Comparison of ENCODE assay signal across 24 cellular contexts in the genomic region with DNA sequence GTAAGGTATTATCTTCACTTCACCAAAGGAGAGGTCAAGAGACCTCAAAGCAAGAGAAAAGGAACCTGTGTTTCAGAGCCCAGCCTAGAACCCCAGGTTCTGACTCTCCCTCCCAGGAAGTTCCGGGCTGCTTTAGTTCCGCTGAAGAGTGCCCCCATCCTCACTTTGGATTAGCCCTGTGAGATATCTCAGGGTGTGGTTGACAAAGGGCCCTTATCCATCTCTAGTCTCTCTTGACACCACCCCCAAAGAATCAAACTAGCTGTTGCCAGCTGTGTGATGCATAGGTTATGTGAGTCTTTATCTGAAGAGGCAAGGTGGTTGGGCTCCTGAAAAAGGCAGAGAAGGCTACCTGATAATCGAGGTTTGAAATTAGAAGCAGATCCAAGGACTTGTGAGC. TPM values are rescaled to one million over a fixed set of nuclear protein-coding genes. Genes with fewer than 3 reads are reported as not detected.
"Had no signal": no experiment of that assay in that cellular context is flagged by ENCODE, and none has a peak within 500 bp of the region (broad histone marks: within the 10 kb centered on the region; RNA-seq: fewer than 3 reads in every experiment).

No MANE protein-coding gene starts in this region.

- H3K9me3 ChIP-seq: colonic mucosa, esophagus muscularis mucosa, gastrocnemius medialis, left ventricle myocardium inferior, lower lobe of right lung, suprapubic skin, thyroid gland had no signal

- DNase-seq: gastrocnemius medialis; glutamatergic neuron; immature natural killer cell; kidney; left cardiac atrium; left ventricle myocardium inferior; lower lobe of right lung; midbrain; nephron progenitor cell; stimulated activated CD4-positive, alpha-beta T cell treated with anti-CD3 and anti-CD28 coated beads, Interleukin-2, amount 100 ng/mL, for 24 hours; stimulated activated CD4-positive, alpha-beta T cell treated with anti-CD3 and anti-CD28 coated beads, Interleukin-4, amount 100 ng/mL, for 4 hours; stimulated activated naive CD4-positive, alpha-beta T cell treated with Interleukin-2 at 50 U/mL for 16 hours; thyroid gland had no signal

- H3K9me3 Mint-ChIP-seq: immature natural killer cell, nephron progenitor cell, type B pancreatic cell had no signal

- H3K27me3 ChIP-seq: colonic mucosa, esophagus muscularis mucosa, gastrocnemius medialis, suprapubic skin, thyroid gland had no signal

- H3K27me3 Mint-ChIP-seq: type B pancreatic cell had no signal

- H3K4me1 ChIP-seq: esophagus muscularis mucosa, gastrocnemius medialis, lower lobe of right lung, suprapubic skin, thyroid gland had no signal

- H3K4me3 ChIP-seq: colonic mucosa, esophagus muscularis mucosa, gastrocnemius medialis, left ventricle myocardium inferior, lower lobe of right lung, suprapubic skin, thyroid gland had no signal

- H3K27ac ChIP-seq: colonic mucosa, esophagus muscularis mucosa, gastrocnemius medialis, left ventricle myocardium inferior, lower lobe of right lung, suprapubic skin, thyroid gland had no signal

- ATAC-seq: gastrocnemius medialis, sciatic nerve had no signal

- H3K4me1 Mint-ChIP-seq: nephron progenitor cell had no signal

- H3K4me3 Mint-ChIP-seq: immature natural killer cell, nephron progenitor cell, type B pancreatic cell had no signal

- FAIRE-seq: kidney, urothelium cell line had no signal

- H3K27ac Mint-ChIP-seq: nephron progenitor cell, type B pancreatic cell had no signal

RNA-seq across cellular contexts. Expression of a gene that starts 52.7 kb away (rescaled TPM):
- total RNA-seq: cerebellum, dermis blood vessel endothelial cell, fibroblast of villous mesenchyme, gastrocnemius medialis, left cardiac atrium, left ventricle myocardium inferior, pulmonary artery endothelial cell, skeletal muscle tissue had no signal
- polyA plus RNA-seq: immature natural killer cell had no signal
